Comparison of ENCODE assay signal across 1 cellular context in the genomic region with DNA sequence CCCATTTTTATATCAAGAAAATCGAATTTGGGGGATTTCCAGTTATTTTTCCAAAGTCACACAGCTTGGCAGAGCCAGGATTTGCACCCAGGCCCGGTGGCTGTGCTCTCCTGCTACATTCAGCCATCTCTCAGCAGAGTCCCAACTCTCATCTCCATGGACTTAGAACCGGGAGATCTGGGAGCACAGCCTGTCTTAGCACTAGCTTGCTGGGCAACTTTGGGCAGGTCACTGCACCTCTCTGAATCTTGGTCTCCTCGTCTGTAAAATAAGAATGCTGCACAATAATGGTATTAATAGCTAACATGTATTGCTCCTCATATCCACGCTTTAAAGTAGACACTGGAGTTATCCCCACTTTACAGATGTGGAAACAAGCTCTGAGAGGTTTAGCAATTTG.
TF ChIP-seq lines count a peak whose summit lies in the region.

No MANE protein-coding gene starts in this region.

TF ChIP-seq in GM23338, 12 proteins besides CTCF, POLR2A, EP300 and RAD21 (continued from another document):
- TF ChIP-seq, protein P1, sequence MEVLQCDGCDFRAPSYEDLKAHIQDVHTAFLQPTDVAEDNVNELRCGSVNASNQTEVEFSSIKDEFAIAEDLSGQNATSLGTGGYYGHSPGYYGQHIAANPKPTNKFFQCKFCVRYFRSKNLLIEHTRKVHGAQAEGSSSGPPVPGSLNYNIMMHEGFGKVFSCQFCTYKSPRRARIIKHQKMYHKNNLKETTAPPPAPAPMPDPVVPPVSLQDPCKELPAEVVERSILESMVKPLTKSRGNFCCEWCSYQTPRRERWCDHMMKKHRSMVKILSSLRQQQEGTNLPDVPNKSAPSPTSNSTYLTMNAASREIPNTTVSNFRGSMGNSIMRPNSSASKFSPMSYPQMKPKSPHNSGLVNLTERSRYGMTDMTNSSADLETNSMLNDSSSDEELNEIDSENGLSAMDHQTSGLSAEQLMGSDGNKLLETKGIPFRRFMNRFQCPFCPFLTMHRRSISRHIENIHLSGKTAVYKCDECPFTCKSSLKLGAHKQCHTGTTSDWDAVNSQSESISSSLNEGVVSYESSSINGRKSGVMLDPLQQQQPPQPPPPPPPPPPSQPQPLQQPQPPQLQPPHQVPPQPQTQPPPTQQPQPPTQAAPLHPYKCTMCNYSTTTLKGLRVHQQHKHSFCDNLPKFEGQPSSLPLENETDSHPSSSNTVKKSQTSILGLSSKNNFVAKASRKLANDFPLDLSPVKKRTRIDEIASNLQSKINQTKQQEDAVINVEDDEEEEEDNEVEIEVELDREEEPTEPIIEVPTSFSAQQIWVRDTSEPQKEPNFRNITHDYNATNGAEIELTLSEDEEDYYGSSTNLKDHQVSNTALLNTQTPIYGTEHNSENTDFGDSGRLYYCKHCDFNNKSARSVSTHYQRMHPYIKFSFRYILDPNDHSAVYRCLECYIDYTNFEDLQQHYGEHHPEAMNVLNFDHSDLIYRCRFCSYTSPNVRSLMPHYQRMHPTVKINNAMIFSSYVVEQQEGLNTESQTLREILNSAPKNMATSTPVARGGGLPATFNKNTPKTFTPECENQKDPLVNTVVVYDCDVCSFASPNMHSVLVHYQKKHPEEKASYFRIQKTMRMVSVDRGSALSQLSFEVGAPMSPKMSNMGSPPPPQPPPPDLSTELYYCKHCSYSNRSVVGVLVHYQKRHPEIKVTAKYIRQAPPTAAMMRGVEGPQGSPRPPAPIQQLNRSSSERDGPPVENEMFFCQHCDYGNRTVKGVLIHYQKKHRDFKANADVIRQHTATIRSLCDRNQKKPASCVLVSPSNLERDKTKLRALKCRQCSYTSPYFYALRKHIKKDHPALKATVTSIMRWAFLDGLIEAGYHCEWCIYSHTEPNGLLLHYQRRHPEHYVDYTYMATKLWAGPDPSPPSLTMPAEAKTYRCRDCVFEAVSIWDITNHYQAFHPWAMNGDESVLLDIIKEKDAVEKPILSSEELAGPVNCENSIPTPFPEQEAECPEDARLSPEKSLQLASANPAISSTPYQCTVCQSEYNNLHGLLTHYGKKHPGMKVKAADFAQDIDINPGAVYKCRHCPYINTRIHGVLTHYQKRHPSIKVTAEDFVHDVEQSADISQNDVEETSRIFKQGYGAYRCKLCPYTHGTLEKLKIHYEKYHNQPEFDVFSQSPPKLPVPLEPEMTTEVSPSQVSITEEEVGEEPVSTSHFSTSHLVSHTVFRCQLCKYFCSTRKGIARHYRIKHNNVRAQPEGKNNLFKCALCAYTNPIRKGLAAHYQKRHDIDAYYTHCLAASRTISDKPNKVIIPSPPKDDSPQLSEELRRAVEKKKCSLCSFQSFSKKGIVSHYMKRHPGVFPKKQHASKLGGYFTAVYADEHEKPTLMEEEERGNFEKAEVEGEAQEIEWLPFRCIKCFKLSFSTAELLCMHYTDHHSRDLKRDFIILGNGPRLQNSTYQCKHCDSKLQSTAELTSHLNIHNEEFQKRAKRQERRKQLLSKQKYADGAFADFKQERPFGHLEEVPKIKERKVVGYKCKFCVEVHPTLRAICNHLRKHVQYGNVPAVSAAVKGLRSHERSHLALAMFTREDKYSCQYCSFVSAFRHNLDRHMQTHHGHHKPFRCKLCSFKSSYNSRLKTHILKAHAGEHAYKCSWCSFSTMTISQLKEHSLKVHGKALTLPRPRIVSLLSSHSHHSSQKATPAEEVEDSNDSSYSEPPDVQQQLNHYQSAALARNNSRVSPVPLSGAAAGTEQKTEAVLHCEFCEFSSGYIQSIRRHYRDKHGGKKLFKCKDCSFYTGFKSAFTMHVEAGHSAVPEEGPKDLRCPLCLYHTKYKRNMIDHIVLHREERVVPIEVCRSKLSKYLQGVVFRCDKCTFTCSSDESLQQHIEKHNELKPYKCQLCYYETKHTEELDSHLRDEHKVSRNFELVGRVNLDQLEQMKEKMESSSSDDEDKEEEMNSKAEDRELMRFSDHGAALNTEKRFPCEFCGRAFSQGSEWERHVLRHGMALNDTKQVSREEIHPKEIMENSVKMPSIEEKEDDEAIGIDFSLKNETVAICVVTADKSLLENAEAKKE (CRISPR knock-in tag; IDR thresholded peaks at IDR 0.05) = no peak
- TF ChIP-seq CREB1 (CRISPR knock-in tag; IDR thresholded peaks at IDR 0.05; ENCODE audit: low read depth) = no peak
